Comparison of ENCODE assay signal across 8 cellular contexts in the genomic region with DNA sequence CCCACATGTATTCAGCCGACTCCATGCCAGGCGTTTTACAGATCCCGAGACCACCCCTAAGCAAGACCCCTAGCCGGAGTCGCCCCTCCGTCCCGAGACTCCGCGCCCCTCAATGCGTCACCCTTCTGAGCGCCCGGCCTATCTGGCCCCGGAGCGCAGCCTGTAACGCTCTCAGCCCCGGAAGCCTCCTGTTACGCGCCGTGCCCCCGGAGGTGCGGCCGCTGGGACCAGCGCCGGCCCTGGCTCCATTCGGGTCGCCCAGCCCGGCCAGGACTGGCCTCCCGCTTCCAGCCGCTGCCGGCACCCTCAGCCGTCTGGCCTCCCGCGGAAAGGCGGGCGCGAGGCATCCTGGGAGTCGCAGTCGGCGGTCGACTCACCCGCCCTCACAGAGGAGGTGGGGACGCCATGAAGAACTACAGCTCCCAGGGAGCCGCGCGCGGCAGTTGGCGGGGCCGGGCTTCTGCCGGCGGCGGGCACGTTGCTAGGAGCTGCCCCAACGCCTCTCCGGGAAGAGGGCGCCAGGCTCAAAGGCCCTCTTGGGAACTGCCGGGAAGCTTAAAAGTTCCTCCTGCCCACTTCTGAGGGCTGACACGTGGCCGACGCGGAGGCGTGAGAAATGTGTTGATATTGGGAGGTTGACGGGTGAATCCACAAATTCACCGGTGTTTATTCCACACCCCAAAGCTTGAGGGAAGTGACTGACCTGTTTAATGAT. TPM values are rescaled to one million over a fixed set of nuclear protein-coding genes. Genes with fewer than 3 reads are reported as not detected.
A peak's percentile ranks its signal among the peaks of the same experiment; 100 is the strongest.
DNase-seq lines count a peak whose midpoint lies in the region; ATAC-seq and TF ChIP-seq lines count a peak whose summit lies in the region.

A gene with protein sequence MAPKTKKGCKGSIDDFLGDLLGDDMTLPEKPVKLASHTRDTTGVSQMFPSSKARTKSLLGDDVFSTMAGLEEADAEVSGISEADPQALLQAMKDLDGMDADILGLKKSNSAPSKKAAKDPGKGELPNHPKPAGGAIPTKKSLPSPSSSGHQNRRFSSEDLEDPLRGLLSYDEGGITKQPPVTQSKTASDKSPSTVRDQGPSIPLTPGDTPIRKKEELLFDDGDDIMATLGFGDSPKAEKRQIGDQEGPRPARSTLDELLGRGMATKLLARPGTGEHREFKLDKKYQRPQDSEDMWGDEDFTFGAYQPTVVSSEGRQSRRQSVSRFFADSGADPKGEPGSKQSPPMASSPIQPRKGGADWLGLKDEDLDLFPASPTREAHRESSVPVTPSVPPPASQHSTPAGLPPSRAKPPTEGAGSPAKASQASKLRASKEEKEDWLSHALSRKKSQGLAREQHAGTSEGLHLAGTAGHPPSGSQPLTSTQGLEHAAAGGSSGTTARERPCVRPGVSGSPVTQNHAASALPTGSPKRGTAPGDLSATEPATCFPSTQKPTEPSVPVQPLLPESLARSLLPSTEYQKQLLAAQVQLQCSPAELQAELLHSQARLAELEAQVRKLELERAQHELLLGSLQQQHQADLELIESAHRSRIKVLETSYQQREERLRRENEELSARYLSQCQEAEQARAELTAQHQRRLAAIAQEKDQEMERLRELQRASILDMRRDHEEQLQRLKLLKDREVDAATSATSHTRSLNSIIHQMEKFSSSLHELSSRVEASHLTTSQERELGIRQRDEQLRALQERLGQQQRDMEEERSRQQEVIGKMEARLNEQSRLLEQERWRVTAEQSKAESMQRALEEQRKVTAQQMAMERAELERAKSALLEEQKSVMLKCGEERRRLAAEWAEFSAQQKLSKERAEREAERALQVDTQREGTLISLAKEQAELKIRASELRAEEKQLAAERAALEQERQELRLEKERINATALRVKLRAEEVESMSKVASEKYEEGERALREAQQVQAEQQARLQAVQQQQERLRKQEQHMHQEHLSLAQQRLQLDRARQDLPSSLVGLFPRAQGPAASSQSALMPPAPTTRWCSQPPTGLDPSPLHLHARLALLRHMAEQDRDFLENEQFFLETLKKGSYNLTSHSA (minus strand): TSS at position 316 of the 715 bp plus-strand sequence. CDS start 2,893 bp downstream, outside the sequence.

- no peaks in the 10 kb centered on the region for H3K9me3 Mint-ChIP-seq in activated naive CD4-positive, alpha-beta T cell treated with anti-CD3 and anti-CD28 coated beads, Interleukin-2, amount 50 U/mL, for 24 hours

- peaks cover 12% of the 10 kb centered on the region for H3K4me1 Mint-ChIP-seq in activated naive CD4-positive, alpha-beta T cell treated with anti-CD3 and anti-CD28 coated beads, Interleukin-2, amount 50 U/mL, for 24 hours

- no peaks in the 10 kb centered on the region for H3K27me3 Mint-ChIP-seq in activated naive CD4-positive, alpha-beta T cell treated with anti-CD3 and anti-CD28 coated beads, Interleukin-2, amount 50 U/mL, for 24 hours

- DNase-seq in GM04504 (ENCODE audit: low read depth) (peak; percentile 92), NCI-H1092 treated with DMSO at 0.1 percent for 48 hours (lab: John Stamatoyannopoulos, UW) (peak; percentile 93), glomerular endothelial cell (ENCODE audit: extremely low read depth, low read depth, low spot score) (peak; percentile 27), occipital lobe (lab: John Stamatoyannopoulos, UW) (peak; percentile 97)

- H3K27ac Mint-ChIP-seq in activated naive CD4-positive, alpha-beta T cell treated with anti-CD3 and anti-CD28 coated beads, Interleukin-2, amount 50 U/mL, for 24 hours, result peak within 1 kb of the TSS; percentile 93

- ATAC-seq in HG02588 (IDR thresholded peaks at IDR 0.05; ENCODE audit: unreplicated experiment) (peak; percentile 95), SK-N-SH treated with all-trans-retinoic acid at 6 μM for 48 hours (peak; percentile 100)

- no peaks in the 10 kb centered on the region for H3K36me3 Mint-ChIP-seq in activated naive CD4-positive, alpha-beta T cell treated with anti-CD3 and anti-CD28 coated beads, Interleukin-2, amount 50 U/mL, for 24 hours

- peak within 1 kb of the TSS; percentile 27 for H3K27ac ChIP-seq in temporal lobe (ENCODE audit: low read depth, low read length)

- H3K4me3 Mint-ChIP-seq in activated naive CD4-positive, alpha-beta T cell treated with anti-CD3 and anti-CD28 coated beads, Interleukin-2, amount 50 U/mL, for 24 hours, result peak within 1 kb of the TSS; percentile 92

TF ChIP-seq in SK-N-SH treated with all-trans-retinoic acid at 6 μM for 48 hours, 23 proteins besides CTCF, POLR2A, EP300 and RAD21:
- TF ChIP-seq ZNF70 (CRISPR knock-in tag; IDR thresholded peaks at IDR 0.05) (peak; percentile 66; the same call in 1 of the 2 replicates), TOX (CRISPR knock-in tag; IDR thresholded peaks at IDR 0.05; ENCODE audit: borderline replicate concordance) (no peak), CSDC2 (CRISPR knock-in tag; IDR thresholded peaks at IDR 0.05) (0 out of 2 replicates have a peak, but pooled peaks have one; percentile 66), SNAI2 (CRISPR knock-in tag; IDR thresholded peaks at IDR 0.05) (no peak), ESRRG (CRISPR knock-in tag; IDR thresholded peaks at IDR 0.05) (0 out of 2 replicates have a peak, but pooled peaks have one; percentile 68), GLIS3 (CRISPR knock-in tag; IDR thresholded peaks at IDR 0.05) (peak; percentile 91), ZC3H10 (CRISPR knock-in tag; IDR thresholded peaks at IDR 0.05) (peak; percentile 19; the same call in 1 of the 2 replicates)
TF ChIP-seq in SK-N-SH treated with all-trans-retinoic acid at 6 μM for 48 hours: peak in this region for 5.

RNA-seq across cellular contexts. Expression of the gene that starts here (rescaled TPM):
- total RNA-seq in glomerular endothelial cell (4.9 and 9.5 TPM in 2 replicates), occipital lobe (10.1 TPM), temporal lobe (9.3 TPM)

Comparison
In these comparisons a context has a peak if more than half of its experiments do, and no peak if none do; other contexts are left out.
1. Peak in every context shown above with its lines: DNase-seq, ATAC-seq and H3K27ac ChIP-seq.
2. DNase-seq: peak in every context shown above with its lines; median percentile 97 in occipital lobe; 93 in NCI-H1092 treated with DMSO at 0.1 percent for 48 hours; 92 in GM04504; 27 in glomerular endothelial cell.